ENCODE assay signal across 1 cellular context in the genomic region with DNA sequence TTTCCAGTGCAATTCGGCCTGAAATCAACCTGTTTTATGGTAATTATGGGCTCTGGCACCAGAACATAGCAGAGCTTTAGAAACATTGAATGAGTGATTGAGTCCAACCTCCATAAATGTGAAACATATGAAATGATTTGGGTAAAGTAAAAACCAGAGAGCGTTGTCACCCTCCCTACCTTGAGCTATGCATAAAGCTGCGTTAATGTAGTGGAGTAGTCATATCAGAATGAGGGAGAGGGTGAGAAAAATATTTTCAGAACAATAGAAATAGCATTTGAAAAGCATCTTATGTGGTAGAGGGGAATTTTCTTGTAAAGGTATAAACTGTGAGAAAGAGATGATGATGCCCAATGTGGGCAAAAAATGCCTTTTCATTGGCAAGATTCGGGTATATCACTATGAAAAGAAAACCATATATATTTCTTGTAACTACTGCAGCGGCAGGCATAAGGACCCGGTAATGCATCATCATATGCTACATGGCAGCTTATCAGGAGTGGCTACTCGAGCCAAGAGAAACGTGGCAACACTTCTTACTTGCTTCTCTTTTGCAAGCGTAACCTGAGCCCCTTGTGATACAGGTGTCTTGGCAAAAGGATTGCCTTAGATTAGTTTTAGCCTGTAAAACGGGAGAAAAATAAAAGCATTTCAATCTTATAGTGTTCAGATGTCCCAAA.
TF ChIP-seq lines count a peak whose summit lies in the region.

No MANE protein-coding gene starts in this region.

TF ChIP-seq in GM23338, 12 proteins besides CTCF, POLR2A, EP300 and RAD21 (continued from another document):
- TF ChIP-seq ZNF462 (CRISPR knock-in tag; IDR thresholded peaks at IDR 0.05) (no peak), CREB1 (CRISPR knock-in tag; IDR thresholded peaks at IDR 0.05; ENCODE audit: low read depth) (no peak), EZH2phosphoT487 (IDR thresholded peaks at IDR 0.05; ENCODE audit: unreplicated experiment) (no peak), ZNF331 (CRISPR knock-in tag; IDR thresholded peaks at IDR 0.05; ENCODE audit: low read depth) (no peak), POLR2AphosphoS5 (IDR thresholded peaks at IDR 0.05; ENCODE audit: low read depth) (no peak), ETS1 (IDR thresholded peaks at IDR 0.05) (no peak)
